1 cellular context compared by ENCODE assay signal in the genomic region with DNA sequence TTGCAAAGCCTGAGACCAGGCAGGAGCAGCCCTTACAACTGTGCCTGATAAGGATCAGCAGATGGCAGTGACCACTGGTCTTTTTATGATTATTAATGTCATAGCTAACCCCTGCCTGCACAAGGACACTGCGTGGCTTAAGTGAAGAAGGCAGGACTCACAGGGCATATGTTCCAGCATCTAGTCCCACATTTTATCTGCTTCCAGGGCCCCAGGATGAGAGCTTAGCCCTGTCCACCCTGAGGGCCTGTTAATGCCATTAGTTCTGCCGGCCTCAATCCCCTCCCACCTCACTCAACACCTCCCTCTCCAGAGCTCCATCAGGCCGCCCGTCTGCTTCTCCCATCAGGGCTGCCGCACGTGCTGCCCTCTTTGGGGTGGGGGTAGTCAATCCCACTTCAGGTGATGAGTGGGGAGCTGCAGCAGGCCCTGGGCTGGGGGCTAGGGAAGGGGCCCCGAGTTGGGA.
TF ChIP-seq lines count a peak whose summit lies in the region.

No MANE protein-coding gene starts in this region.

TF ChIP-seq in SK-N-SH treated with all-trans-retinoic acid at 6 μM for 48 hours, 23 proteins besides CTCF, POLR2A, EP300 and RAD21 (continued from another document):
- TF ChIP-seq CSRNP3 (CRISPR knock-in tag; IDR thresholded peaks at IDR 0.05): peak; percentile 57; the same call in 1 of the 2 replicates
- TF ChIP-seq ISL1 (CRISPR knock-in tag; IDR thresholded peaks at IDR 0.05): no peak
- TF ChIP-seq TSHZ2 (CRISPR knock-in tag; IDR thresholded peaks at IDR 0.05): peak; percentile 90; the same call in 1 of the 2 replicates
- TF ChIP-seq ZFP3 (CRISPR knock-in tag; IDR thresholded peaks at IDR 0.05): no peak
- no peak for TF ChIP-seq CSDC2 (CRISPR knock-in tag; IDR thresholded peaks at IDR 0.05)
- TF ChIP-seq RARB (CRISPR knock-in tag; IDR thresholded peaks at IDR 0.05): no peak
- no peak for TF ChIP-seq GLIS3 (CRISPR knock-in tag; IDR thresholded peaks at IDR 0.05)
